Comparison of ENCODE assay signal across 18 cellular contexts in genomic region chr7:10874666-10875065, GRCh38.
DNase-seq lines count a peak whose midpoint lies in the region; TF ChIP-seq lines count a peak whose summit lies in the region.
"Had no signal": no experiment of that assay in that cellular context is flagged by ENCODE, and none has a peak within 500 bp of the region (broad histone marks: within the 10 kb centered on the region; RNA-seq: fewer than 3 reads in every experiment).

No MANE protein-coding gene starts in this region.

- H3K9ac ChIP-seq in smooth muscle cell (ENCODE audit: low read depth), result no peak overlapping the region
- H3K9ac ChIP-seq: GM23248, SK-N-SH had no signal

- WGBS in smooth muscle cell (ENCODE audit: low lambda C conversion rate), result 24% methylated on average over 1 of the region's 1 CpG
- WGBS in transverse colon (ENCODE audit: low coverage in 1 of 2), 2 donors, result 33 to 61% methylated on average over 1 of the region's 1 CpG

- no peak for TF ChIP-seq CTCF in smooth muscle cell (IDR thresholded peaks at IDR 0.05; ENCODE audit: borderline replicate concordance, insufficient read depth, poor library complexity, severe bottlenecking)
- no peak for TF ChIP-seq CTCF in transverse colon (IDR thresholded peaks at IDR 0.05)

- in situ Hi-C loops in transverse colon (cut with MboI; ENCODE audit: low pct_ligation_motif_present in 1 of 4, low pct_unique_long_range_greater_than_20kb in 1 of 4, low sequenced_read_pairs in 3 of 4), result loop anchor here in 1 of 4 donors (25.0 kb wide), 1 partner anchor 338 kb away; no protein-coding TSS in a partner anchor

- H2AFZ ChIP-seq in smooth muscle cell (ENCODE audit: low read depth), result no peak overlapping the region
- H2AFZ ChIP-seq: GM23248 had no signal

- no peaks in the 10 kb centered on the region for H3K9me3 ChIP-seq in smooth muscle cell (replicated peaks; ENCODE audit: low read depth)
- no peaks in the 10 kb centered on the region for H3K9me3 ChIP-seq in transverse colon
- H3K9me3 ChIP-seq: SK-N-SH had no signal

- H3K4me2 ChIP-seq in smooth muscle cell, result no peak overlapping the region
- H3K4me2 ChIP-seq: SK-N-SH had no signal

- H3K27ac ChIP-seq in smooth muscle cell (ENCODE audit: low read depth) (peak overlapping the region; percentile 9), transverse colon (no peak overlapping the region)
- H3K27ac ChIP-seq: C4-2B, GM23248 had no signal

- H3K36me3 ChIP-seq in smooth muscle cell (ENCODE audit: low read depth), result no peaks in the 10 kb centered on the region
- no peaks in the 10 kb centered on the region for H3K36me3 ChIP-seq in transverse colon

- H3K79me2 ChIP-seq in smooth muscle cell (ENCODE audit: low read depth), result no peaks in the 10 kb centered on the region

- H3K4me3 ChIP-seq in smooth muscle cell (no peak overlapping the region), transverse colon (no peak overlapping the region)
- H3K4me3 ChIP-seq: GM23248 had no signal

- H3K27me3 ChIP-seq in smooth muscle cell (ENCODE audit: low read depth) (no peaks in the 10 kb centered on the region), transverse colon (no peaks in the 10 kb centered on the region)

- H4K20me1 ChIP-seq in smooth muscle cell (ENCODE audit: low read depth), result no peaks in the 10 kb centered on the region

- no peak for TF ChIP-seq POLR2A in transverse colon (IDR thresholded peaks at IDR 0.05)

- no peaks in the 10 kb centered on the region for H3K4me1 ChIP-seq in smooth muscle cell (ENCODE audit: low read depth)
- H3K4me1 ChIP-seq in transverse colon, result no peaks in the 10 kb centered on the region

- no peak for TF ChIP-seq EP300 in transverse colon (IDR thresholded peaks at IDR 0.05; ENCODE audit: low read depth)

- no peaks in the 10 kb centered on the region for H3F3A ChIP-seq in smooth muscle cell (ENCODE audit: low read depth)

- DNase-seq in DMS53 treated with DMSO at 0.1 percent for 48 hours (lab: John Stamatoyannopoulos, UW; ENCODE audit: unreplicated experiment) (peak; percentile 79), LoVo (ENCODE audit: low spot score) (peak; percentile 19), glomerular visceral epithelial cell (ENCODE audit: extremely low spot score) (peak; percentile 16), smooth muscle cell (lab: John Stamatoyannopoulos, UW; ENCODE audit: unreplicated experiment) (no peak), NCI-H2171 treated with DMSO at 0.1 percent for 48 hours (lab: John Stamatoyannopoulos, UW) (no peak), transverse colon (no peak), epidermal melanocyte (ENCODE audit: insufficient read length, low spot score) (no peak)
- DNase-seq: ACHN; AML-193; DND-41; GM23248; NCI-H1092 treated with DMSO at 0.1 percent for 48 hours; NCI-H2081; NCI-H446 treated with DMSO at 0.1 percent for 48 hours; NK-92 treated with Interleukin-12 subunit alpha and Interleukin-12 subunit beta, amount 100 ng/mL, for 24 hours; SHP77; SK-N-SH had no signal

- intact Hi-C loops in transverse colon (cut with DNase I; ENCODE audit: low total_unique reads), result no loop called here

Comparison
In these comparisons a context has a peak if more than half of its experiments do, and no peak if none do; other contexts are left out.
1. DNase-seq: peak in DMS53 treated with DMSO at 0.1 percent for 48 hours (single experiment), LoVo (single experiment) and glomerular visceral epithelial cell (single experiment); none in smooth muscle cell (single experiment), NCI-H2171 treated with DMSO at 0.1 percent for 48 hours (single experiment), transverse colon (single experiment) and epidermal melanocyte (single experiment).